1 cellular context compared by ENCODE assay signal in genomic region chr6:30344868-30345671, GRCh38.
TF ChIP-seq lines count a peak whose summit lies in the region.

RPP21 (plus strand) TSS chr6:30345156; CDS start chr6:30345172, 16 bp downstream.

TF ChIP-seq in HepG2, 621 proteins besides CTCF, POLR2A, EP300 and RAD21 (continued from another document and continues in another):
- TF ChIP-seq ZNF318 (CRISPR knock-in tag; IDR thresholded peaks at IDR 0.05) (no peak), FOXM1 (CRISPR knock-in tag; IDR thresholded peaks at IDR 0.05) (0 out of 2 replicates have a peak, but pooled peaks have one; percentile 51), RORA (CRISPR knock-in tag; IDR thresholded peaks at IDR 0.05) (no peak), PLRG1 (conservative IDR thresholded peaks at IDR 0.05) (no peak), FOXA1 (IDR thresholded peaks at IDR 0.05) (no peak), FOXA1 (CRISPR knock-in tag; IDR thresholded peaks at IDR 0.05) (peak; percentile 38), RNF2 (conservative IDR thresholded peaks at IDR 0.05; ENCODE audit: low read depth) (0 out of 2 replicates have a peak, but pooled peaks have one; percentile 72), FOXO1 (CRISPR knock-in tag; IDR thresholded peaks at IDR 0.05) (peak; percentile 77; the same call in 1 of the 2 replicates), ZNF124 (CRISPR knock-in tag; IDR thresholded peaks at IDR 0.05) (peak; percentile 89; the same call in 1 of the 2 replicates), ZNF577 (CRISPR knock-in tag; IDR thresholded peaks at IDR 0.05; ENCODE audit: borderline replicate concordance, low read depth) (0 out of 2 replicates have a peak, but pooled peaks have one; percentile 46), ZFP90 (CRISPR knock-in tag; IDR thresholded peaks at IDR 0.05; ENCODE audit: borderline replicate concordance) (peak; percentile 87), RNF219 (CRISPR knock-in tag; IDR thresholded peaks at IDR 0.05) (no peak), ZBTB40 (IDR thresholded peaks at IDR 0.05) (no peak), ZBTB40 (CRISPR knock-in tag; IDR thresholded peaks at IDR 0.05) (peak; percentile 92), ZNF614 (CRISPR knock-in tag; IDR thresholded peaks at IDR 0.05; ENCODE audit: borderline replicate concordance) (peak; percentile 97), KLF16 (CRISPR knock-in tag; IDR thresholded peaks at IDR 0.05) (peak; percentile 86 to 96; a peak in 3 of 4 replicates), ZNF547 (CRISPR knock-in tag; IDR thresholded peaks at IDR 0.05) (peak; percentile 95), KDM3A (CRISPR knock-in tag; IDR thresholded peaks at IDR 0.05; ENCODE audit: low read depth) (peak; percentile 72; the same call in 1 of the 2 replicates), ZNF280B (CRISPR knock-in tag; IDR thresholded peaks at IDR 0.05; ENCODE audit: borderline replicate concordance) (peak; percentile 99), ZNF432 (CRISPR knock-in tag; IDR thresholded peaks at IDR 0.05; ENCODE audit: borderline replicate concordance) (no peak), ZNF143 (CRISPR knock-in tag; IDR thresholded peaks at IDR 0.05) (peak; percentile 97), ZNF800 (CRISPR knock-in tag; IDR thresholded peaks at IDR 0.05) (peak; percentile 76), PPARG (CRISPR knock-in tag; conservative IDR thresholded peaks at IDR 0.05) (0 out of 2 replicates have a peak, but pooled peaks have one; percentile 62), ZNF136 (CRISPR knock-in tag; IDR thresholded peaks at IDR 0.05; ENCODE audit: low read depth) (peak; percentile 78; the same call in 1 of the 2 replicates), TBP (CRISPR knock-in tag; IDR thresholded peaks at IDR 0.05) (peak; percentile 89), ZNF576 (CRISPR knock-in tag; IDR thresholded peaks at IDR 0.05) (no peak), ZNF256 (CRISPR knock-in tag; conservative IDR thresholded peaks at IDR 0.05) (peak; percentile 74; the same call in 1 of the 2 replicates), ZNF543 (CRISPR knock-in tag; IDR thresholded peaks at IDR 0.05) (peak; percentile 87; the same call in 1 of the 2 replicates), SCMH1 (CRISPR knock-in tag; IDR thresholded peaks at IDR 0.05; ENCODE audit: borderline replicate concordance) (no peak), ZNF160 (CRISPR knock-in tag; IDR thresholded peaks at IDR 0.05) (peak; percentile 55; the same call in 1 of the 2 replicates), NBN (conservative IDR thresholded peaks at IDR 0.05) (no peak), NR2F6 (IDR thresholded peaks at IDR 0.05) (no peak), NR2F6 (CRISPR knock-in tag; IDR thresholded peaks at IDR 0.05) (peak; percentile 25; the same call in 1 of the 2 replicates), ZNF747 (CRISPR knock-in tag; IDR thresholded peaks at IDR 0.05; ENCODE audit: borderline replicate concordance) (peak; percentile 93; the same call in 1 of the 2 replicates), MYNN (CRISPR knock-in tag; IDR thresholded peaks at IDR 0.05; ENCODE audit: low read depth) (peak; percentile 89; the same call in 1 of the 2 replicates), KDM1A (CRISPR knock-in tag; IDR thresholded peaks at IDR 0.05) (no peak), ZNF510 (CRISPR knock-in tag; IDR thresholded peaks at IDR 0.05; ENCODE audit: low read depth) (no peak), ZNF619 (CRISPR knock-in tag; IDR thresholded peaks at IDR 0.05) (peak; percentile 97; the same call in 1 of the 2 replicates)
